ENCODE assay signal across 8 cellular contexts in the genomic region with DNA sequence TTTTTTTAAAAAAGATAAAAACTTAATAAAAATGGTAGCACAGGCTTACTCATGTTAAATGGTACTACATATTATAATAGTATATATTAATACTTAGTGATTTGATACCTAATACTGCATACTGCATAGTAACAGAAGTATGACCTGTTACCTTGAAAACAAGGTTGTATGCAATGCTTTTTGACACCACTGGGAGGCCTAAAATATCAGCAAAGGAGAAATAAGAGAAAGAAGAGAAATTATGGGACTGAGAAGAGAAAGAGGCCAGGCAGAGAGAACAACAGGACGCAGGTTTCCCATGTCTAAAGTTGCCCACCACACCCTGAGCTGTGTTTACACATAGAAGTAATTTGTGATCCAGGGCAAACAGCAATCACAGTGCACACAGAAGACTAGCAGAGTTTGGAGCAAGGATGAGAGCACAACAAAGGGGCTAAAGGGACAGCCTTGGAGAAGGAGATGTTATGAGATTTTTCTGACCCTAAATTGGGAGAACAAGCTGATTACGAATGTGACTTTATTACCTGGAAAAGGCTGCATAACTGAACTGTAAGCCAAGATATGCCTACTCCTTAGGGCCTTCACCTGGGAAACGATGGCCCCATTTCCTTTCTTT.
A peak's percentile ranks its signal among the peaks of the same experiment; 100 is the strongest.
DNase-seq lines count a peak whose midpoint lies in the region; ATAC-seq and TF ChIP-seq lines count a peak whose summit lies in the region.

No MANE protein-coding gene starts in this region.

- no peaks in the 10 kb centered on the region for H3K36me3 Mint-ChIP-seq in nephron (ENCODE audit: low read depth)

- no peaks in the 10 kb centered on the region for H3K27me3 ChIP-seq in left ventricle myocardium inferior (ENCODE audit: low read depth)

- peaks cover 4% of the 10 kb centered on the region for H3K27me3 Mint-ChIP-seq in nephron (ENCODE audit: low read depth)

- no peak overlapping the region for H3K27ac Mint-ChIP-seq in nephron

- H3K9me3 Mint-ChIP-seq in nephron: no peaks in the 10 kb centered on the region

- no peak for ATAC-seq in left cardiac atrium
- peak; percentile 62 for ATAC-seq in HG03378 (IDR thresholded peaks at IDR 0.05; ENCODE audit: unreplicated experiment)

- intact Hi-C loops in left ventricle myocardium inferior (cut with micrococcal nuclease): loop anchor here (5.0 kb wide), 1 partner anchor 205 kb away; no protein-coding TSS in a partner anchor
- intact Hi-C loops in left cardiac atrium (cut with DNase I): no loop called here

- no peaks in the 10 kb centered on the region for H3K4me1 ChIP-seq in left ventricle myocardium inferior

- no peaks in the 10 kb centered on the region for H3K4me1 Mint-ChIP-seq in nephron

- H3K27ac ChIP-seq in left ventricle myocardium inferior (replicated peaks): no peak overlapping the region
- no peak overlapping the region for H3K27ac ChIP-seq in caudate nucleus (ENCODE audit: low read depth, low read length)

- H3K4me3 Mint-ChIP-seq in nephron: no peak overlapping the region

- DNase-seq in left ventricle myocardium inferior (no peak), left cardiac atrium (no peak), amniotic epithelial cell (ENCODE audit: low read depth) (peak; percentile 42), NCI-H1417 treated with DMSO at 0.1 percent for 48 hours (lab: John Stamatoyannopoulos, UW) (no peak), caudate nucleus (lab: John Stamatoyannopoulos, UW) (no peak)
- no peak for DNase-seq in activated CD4-positive, CD25-positive, alpha-beta regulatory T cell (lab: John Stamatoyannopoulos, UW)

- no peaks in the 10 kb centered on the region for H3K36me3 ChIP-seq in left ventricle myocardium inferior

- peak; percentile 58 for TF ChIP-seq CTCF in left ventricle myocardium inferior (IDR thresholded peaks at IDR 0.05; ENCODE audit: borderline replicate concordance)
- TF ChIP-seq CTCF in nephron (IDR thresholded peaks at IDR 0.05; ENCODE audit: unreplicated experiment in 3 of 3): peak; percentile 43 to 52 (median 47)

- H3K9me3 ChIP-seq in left ventricle myocardium inferior (replicated peaks): no peaks in the 10 kb centered on the region

- H3K4me3 ChIP-seq in left ventricle myocardium inferior: no peak overlapping the region
